20 cellular contexts compared by ENCODE assay signal in genomic region chr11:3083321-3083720, GRCh38.
"Had no signal": no experiment of that assay in that cellular context is flagged by ENCODE, and none has a peak within 500 bp of the region (broad histone marks: within the 10 kb centered on the region; RNA-seq: fewer than 3 reads in every experiment).

No MANE protein-coding gene starts in this region.

- H3K79me2 ChIP-seq: hepatocyte had no signal

- H3K36me3 Mint-ChIP-seq: mesothelial cell of epicardium, naive B cell had no signal

- H3K27ac Mint-ChIP-seq: dendritic cell treated with granulocyte-macrophage colony-stimulating factor and Interleukin-4, amounts not matched to agents 40 ng/mL and 50 ng/mL, for 4 days; effector memory CD8-positive, alpha-beta T cell; mesothelial cell of epicardium; naive B cell had no signal

- H3K9me3 Mint-ChIP-seq: dendritic cell treated with granulocyte-macrophage colony-stimulating factor and Interleukin-4, amounts not matched to agents 40 ng/mL and 50 ng/mL, for 4 days; effector memory CD8-positive, alpha-beta T cell; immature natural killer cell; mesothelial cell of epicardium had no signal

- H3K4me3 Mint-ChIP-seq: dendritic cell treated with granulocyte-macrophage colony-stimulating factor and Interleukin-4, amounts not matched to agents 40 ng/mL and 50 ng/mL, for 4 days; effector memory CD8-positive, alpha-beta T cell; immature natural killer cell; mesothelial cell of epicardium; naive B cell had no signal

- H3K4me1 ChIP-seq: colonic mucosa, esophagus muscularis mucosa, foreskin keratinocyte, gastroesophageal sphincter, heart left ventricle, left lung, lower lobe of right lung had no signal

- H3K9me3 ChIP-seq: colonic mucosa, esophagus muscularis mucosa, gastroesophageal sphincter, heart left ventricle, left lung, lower lobe of right lung, mucosa of descending colon had no signal

- H3K36me3 ChIP-seq: colonic mucosa had no signal

- H3K27ac ChIP-seq: colonic mucosa, esophagus muscularis mucosa, foreskin keratinocyte, gastroesophageal sphincter, heart left ventricle, hepatocyte, left lung, lower lobe of right lung had no signal

- H3K4me1 Mint-ChIP-seq: immature natural killer cell, mesothelial cell of epicardium, naive B cell had no signal

- H2AFZ ChIP-seq: hepatocyte had no signal

- H3K27me3 ChIP-seq: colonic mucosa, hepatocyte had no signal

- H3K4me3 ChIP-seq: colonic mucosa, esophagus muscularis mucosa, gastroesophageal sphincter, heart left ventricle, hepatocyte, left lung, lower lobe of right lung, mucosa of descending colon had no signal

- H3K4me2 ChIP-seq: hepatocyte had no signal

- ATAC-seq: effector memory CD8-positive, alpha-beta T cell; foreskin keratinocyte; gastroesophageal sphincter; heart left ventricle; left cardiac atrium; left lung; lower lobe of right lung; mucosa of descending colon had no signal

- DNase-seq: colonic mucosa; cortex of kidney; effector CD8-positive, alpha-beta T cell; effector memory CD8-positive, alpha-beta T cell; foreskin keratinocyte; heart left ventricle; hypothalamus; immature natural killer cell; islet precursor cell; left cardiac atrium; left lung; lower lobe of right lung; mesenchymal stem cell; mucosa of descending colon; naive B cell had no signal
